ENCODE assay signal across 15 cellular contexts in genomic region chr4:83258463-83258862, GRCh38. TPM values are rescaled to one million over a fixed set of nuclear protein-coding genes. Genes with fewer than 3 reads are reported as not detected.
DNase-seq lines count a peak whose midpoint lies in the region; ATAC-seq and TF ChIP-seq lines count a peak whose summit lies in the region.
"Had no signal": no experiment of that assay in that cellular context is flagged by ENCODE, and none has a peak within 500 bp of the region (broad histone marks: within the 10 kb centered on the region; RNA-seq: fewer than 3 reads in every experiment).

No MANE protein-coding gene starts in this region.

- no peaks in the 10 kb centered on the region for H4K20me1 ChIP-seq in osteoblast (ENCODE audit: insufficient read depth, low read length)

- H3K36me3 Mint-ChIP-seq in MCF 10A (ENCODE audit: insufficient read depth, unreplicated experiment) (peaks cover 21% of the 10 kb centered on the region), glutamatergic neuron (ENCODE audit: unreplicated experiment) (no peaks in the 10 kb centered on the region)

- TF ChIP-seq CTCF in MCF 10A (IDR thresholded peaks at IDR 0.05; ENCODE audit: unreplicated experiment) = no peak
- TF ChIP-seq CTCF in breast epithelium (IDR thresholded peaks at IDR 0.05) = no peak
- TF ChIP-seq CTCF in glutamatergic neuron (IDR thresholded peaks at IDR 0.05; ENCODE audit: partially characterized antibody, unreplicated experiment) = no peak
- no peak for TF ChIP-seq CTCF in vagina (IDR thresholded peaks at IDR 0.05)
- TF ChIP-seq CTCF in osteoblast (IDR thresholded peaks at IDR 0.05; ENCODE audit: extremely low read depth, low read depth, low read length) = no peak
- TF ChIP-seq CTCF in lower leg skin (IDR thresholded peaks at IDR 0.05) = no peak

- H3K36me3 ChIP-seq in breast epithelium = no peaks in the 10 kb centered on the region
- peaks cover 3% of the 10 kb centered on the region for H3K36me3 ChIP-seq in adipocyte (ENCODE audit: control insufficient read depth, insufficient read depth, low read length, severe bottlenecking)
- no peaks in the 10 kb centered on the region for H3K36me3 ChIP-seq in vagina
- H3K36me3 ChIP-seq in osteoblast (ENCODE audit: insufficient read depth, low read length) = no peaks in the 10 kb centered on the region

- DNase-seq in MCF 10A (ENCODE audit: unreplicated experiment) (no peak), breast epithelium (ENCODE audit: low spot score in 2 of 2) (no peak), adipocyte (ENCODE audit: low read depth) (no peak), glutamatergic neuron (no peak), vagina (ENCODE audit: extremely low spot score in 2 of 2) (no peak), osteoblast (ENCODE audit: insufficient read length, low spot score, missing footprints) (no peak), lower leg skin (ENCODE audit: low spot score in 2 of 2) (no peak), right cardiac atrium (no peak)
- DNase-seq: 8988T, Caco-2, DMS53, NCI-H1694, PC-9, SHP77 had no signal

- no peaks in the 10 kb centered on the region for H3K9me3 ChIP-seq in breast epithelium
- no peaks in the 10 kb centered on the region for H3K9me3 ChIP-seq in adipocyte (ENCODE audit: control insufficient read depth, low read length)
- no peaks in the 10 kb centered on the region for H3K9me3 ChIP-seq in vagina
- H3K9me3 ChIP-seq in osteoblast (ENCODE audit: low read depth, low read length) = no peaks in the 10 kb centered on the region
- H3K9me3 ChIP-seq in right cardiac atrium (ENCODE audit: control insufficient read depth, low read length) = no peaks in the 10 kb centered on the region
- H3K9me3 ChIP-seq: Caco-2 had no signal

- H3K27me3 Mint-ChIP-seq in MCF 10A (ENCODE audit: insufficient read depth, unreplicated experiment) = no peaks in the 10 kb centered on the region
- H3K27me3 Mint-ChIP-seq in glutamatergic neuron (ENCODE audit: unreplicated experiment) = no peaks in the 10 kb centered on the region

- H3K9ac ChIP-seq in adipocyte (ENCODE audit: low read length) = no peak overlapping the region

- H3K9me3 Mint-ChIP-seq in MCF 10A (ENCODE audit: unreplicated experiment) (no peaks in the 10 kb centered on the region), glutamatergic neuron (ENCODE audit: unreplicated experiment) (peaks cover 2% of the 10 kb centered on the region)
- H3K9me3 Mint-ChIP-seq: CD14-positive monocyte had no signal

- BruUV-seq in MCF 10A (replicated peaks; lab: Mats Ljungman, UMichigan) = no TSS peak

- H3K4me1 Mint-ChIP-seq in MCF 10A (ENCODE audit: insufficient read depth, unreplicated experiment) = peaks cover 20% of the 10 kb centered on the region
- peaks cover 8% of the 10 kb centered on the region for H3K4me1 Mint-ChIP-seq in glutamatergic neuron (ENCODE audit: low read depth, unreplicated experiment)

- H3K27ac Mint-ChIP-seq in MCF 10A (ENCODE audit: low read depth, unreplicated experiment) (peak overlapping the region; percentile 96), glutamatergic neuron (ENCODE audit: unreplicated experiment) (peak overlapping the region; percentile 78)

- no peak overlapping the region for H3K4me3 Mint-ChIP-seq in MCF 10A (ENCODE audit: unreplicated experiment)
- no peak overlapping the region for H3K4me3 Mint-ChIP-seq in glutamatergic neuron (ENCODE audit: unreplicated experiment)
- H3K4me3 Mint-ChIP-seq: CD14-positive monocyte had no signal

- H3K4me2 ChIP-seq in osteoblast (ENCODE audit: insufficient read depth, low read length) = no peak overlapping the region
- H3K4me2 ChIP-seq: PC-9 had no signal

- H2AFZ ChIP-seq in osteoblast (ENCODE audit: low read length) = no peak overlapping the region
- H2AFZ ChIP-seq: PC-9 had no signal

- ATAC-seq in right cardiac atrium = no peak

- intact Hi-C loops in MCF 10A (cut with micrococcal nuclease) = no loop called here
- intact Hi-C loops in breast epithelium (cut with DNase I; ENCODE audit: low total_unique reads) = no loop called here
- intact Hi-C loops in vagina (cut with DNase I) = no loop called here
- intact Hi-C loops in lower leg skin (cut with DNase I; ENCODE audit: low total_unique reads) = no loop called here
- intact Hi-C loops in right cardiac atrium (cut with DNase I) = loop anchor here in 2 of 4 donors (5.0 to 10.0 kb wide), 3 partner anchors 174 to 794 kb away; no protein-coding TSS in a partner anchor

- H3K4me1 ChIP-seq in breast epithelium = no peaks in the 10 kb centered on the region
- H3K4me1 ChIP-seq in adipocyte (ENCODE audit: control insufficient read depth, insufficient read depth, low read length) = peaks cover 50% of the 10 kb centered on the region
- H3K4me1 ChIP-seq in vagina = peaks cover 35% of the 10 kb centered on the region
- H3K4me1 ChIP-seq in osteoblast (ENCODE audit: insufficient read depth, low read length) = peaks cover 37% of the 10 kb centered on the region
- H3K4me1 ChIP-seq in right cardiac atrium (ENCODE audit: control insufficient read depth, insufficient read depth, low read length) = peaks cover 2% of the 10 kb centered on the region

- CTCF ChIA-PET in MCF 10A (lab: Yijun Ruan, JAX) = no interaction called here

- POLR2A ChIA-PET in MCF 10A (lab: Yijun Ruan, JAX) = interaction anchor here (1.1 kb wide), 1 partner anchor 247 kb away, joined by 3 read pairs; no protein-coding TSS in a partner anchor

- no peaks in the 10 kb centered on the region for H3K27me3 ChIP-seq in breast epithelium
- H3K27me3 ChIP-seq in adipocyte (replicated peaks; ENCODE audit: control insufficient read depth, insufficient read depth, low read length) = no peaks in the 10 kb centered on the region
- no peaks in the 10 kb centered on the region for H3K27me3 ChIP-seq in vagina
- H3K27me3 ChIP-seq in osteoblast (ENCODE audit: insufficient read depth, low read length) = no peaks in the 10 kb centered on the region
- no peaks in the 10 kb centered on the region for H3K27me3 ChIP-seq in right cardiac atrium (ENCODE audit: control insufficient read depth, insufficient read depth)

- no peak overlapping the region for H3K27ac ChIP-seq in breast epithelium
- H3K27ac ChIP-seq in vagina = peak overlapping the region; percentile 67
- H3K27ac ChIP-seq in osteoblast (ENCODE audit: low read depth, low read length) = no peak overlapping the region
- H3K27ac ChIP-seq in right cardiac atrium (ENCODE audit: low read length) = no peak overlapping the region

- TF ChIP-seq POLR2A in breast epithelium (IDR thresholded peaks at IDR 0.05) = no peak
- TF ChIP-seq POLR2A in vagina (IDR thresholded peaks at IDR 0.05) = no peak
- no peak for TF ChIP-seq POLR2A in lower leg skin (IDR thresholded peaks at IDR 0.05)

- no peaks in the 10 kb centered on the region for H3K79me2 ChIP-seq in osteoblast (ENCODE audit: insufficient read depth, low read length)

- H3K4me3 ChIP-seq in breast epithelium (no peak overlapping the region), adipocyte (ENCODE audit: low read length) (peak overlapping the region; percentile 3), vagina (no peak overlapping the region), osteoblast (ENCODE audit: insufficient read depth, low read length) (no peak overlapping the region), lower leg skin (ENCODE audit: low read depth, poor library complexity, severe bottlenecking) (no peak overlapping the region), right cardiac atrium (ENCODE audit: low read length) (no peak overlapping the region)
- H3K4me3 ChIP-seq: PC-9 had no signal

RNA-seq across cellular contexts. Expression of gene COQ2, which starts 26.1 kb away (rescaled TPM):
- total RNA-seq in MCF 10A (2022) = 18.0 and 27.8 TPM in 2 replicates
- 10 to 100 TPM in 1 of 3 donors, 1 to 10 TPM in 2; 8.6 to 10.8 (median 9.4) TPM for total RNA-seq in breast epithelium
- total RNA-seq in glutamatergic neuron (ENCODE audit: unreplicated experiment) = 5.3 TPM
- total RNA-seq in vagina = 4.2 TPM
- total RNA-seq in osteoblast = 14.1 and 17.1 TPM in 2 replicates
- 10 to 100 TPM in 3 of 4 donors, 1 to 10 TPM in 1; 9.7 to 20.1 (median 12.6) TPM for total RNA-seq in lower leg skin
- total RNA-seq in right cardiac atrium = 10 to 100 TPM; 12.1 to 15.9 (median 14.4) TPM
- 17.5 TPM for polyA plus RNA-seq in right cardiac atrium
